13 cellular contexts compared by ENCODE assay signal in genomic region chr14:75906228-75906627, GRCh38.
DNase-seq lines count a peak whose midpoint lies in the region; ATAC-seq and TF ChIP-seq lines count a peak whose summit lies in the region.
"Had no signal": no experiment of that assay in that cellular context is flagged by ENCODE, and none has a peak within 500 bp of the region (broad histone marks: within the 10 kb centered on the region; RNA-seq: fewer than 3 reads in every experiment).

No MANE protein-coding gene starts in this region.

- H3K36me3 Mint-ChIP-seq in nephron (ENCODE audit: low read depth) (peaks cover 7% of the 10 kb centered on the region), GM23338 (ENCODE audit: low read depth) (no peaks in the 10 kb centered on the region)

- H3K4me1 Mint-ChIP-seq in nephron (peaks cover 67% of the 10 kb centered on the region), GM23338 (peaks cover 14% of the 10 kb centered on the region; the same call in 2 of the 3 replicates)
- H3K4me1 Mint-ChIP-seq: CD8-positive, alpha-beta memory T cell had no signal

- H3K9me3 ChIP-seq in cardiac muscle cell (ENCODE audit: low read depth), result no peaks in the 10 kb centered on the region
- no peaks in the 10 kb centered on the region for H3K9me3 ChIP-seq in esophagus muscularis mucosa
- no peaks in the 10 kb centered on the region for H3K9me3 ChIP-seq in stomach
- no peaks in the 10 kb centered on the region for H3K9me3 ChIP-seq in testis
- H3K9me3 ChIP-seq: BLaER1, Caco-2 had no signal

- H3K27me3 ChIP-seq in cardiac muscle cell, result no peaks in the 10 kb centered on the region
- H3K27me3 ChIP-seq in esophagus muscularis mucosa, result no peaks in the 10 kb centered on the region
- H3K27me3 ChIP-seq in stomach, result no peaks in the 10 kb centered on the region
- H3K27me3 ChIP-seq in testis, result no peaks in the 10 kb centered on the region
- no peaks in the 10 kb centered on the region for H3K27me3 ChIP-seq in GM23338 (ENCODE audit: insufficient read depth)
- H3K27me3 ChIP-seq: BLaER1 had no signal

- intact Hi-C loops in left ventricle myocardium superior (cut with micrococcal nuclease), result loop anchor here (5.0 kb wide), 1 partner anchor 71 kb away; no protein-coding TSS in a partner anchor
- intact Hi-C loops in esophagus muscularis mucosa (cut with DNase I), result loop anchor here (2.0 to 10.0 kb wide), 3 partner anchors 73 to 194 kb away; no protein-coding TSS in a partner anchor
- intact Hi-C loops in stomach (cut with DNase I; ENCODE audit: low total_unique reads), result loop anchor here (5.0 kb wide), 1 partner anchor 76 kb away; the partner anchor contains the start of gene TGFB3
- intact Hi-C loops in testis (cut with DNase I; ENCODE audit: low total_unique reads), result loop anchor here (10.0 kb wide), 1 partner anchor 69 kb away; no protein-coding TSS in a partner anchor

- ATAC-seq in left ventricle myocardium superior, result no peak
- no peak for ATAC-seq in GM18873 (IDR thresholded peaks at IDR 0.05; ENCODE audit: low FRiP score, unreplicated experiment)
- no peak for ATAC-seq in GM23338

- no peak for DNase-seq in cardiac muscle cell (ENCODE audit: low read depth in 1 of 2, low spot score in 1 of 2)
- no peak for DNase-seq in left ventricle myocardium superior
- DNase-seq in esophagus muscularis mucosa (ENCODE audit: extremely low spot score), result no peak
- DNase-seq in stomach, result no peak
- DNase-seq in testis, result no peak
- no peak for DNase-seq in GM23338 (ENCODE audit: low spot score)
- DNase-seq: 8988T had no signal

- H3K9me3 Mint-ChIP-seq in nephron (no peaks in the 10 kb centered on the region), GM23338 (no peaks in the 10 kb centered on the region)
- H3K9me3 Mint-ChIP-seq: CD8-positive, alpha-beta memory T cell had no signal

- H3K4me2 ChIP-seq in GM23338, result no peak overlapping the region

- TF ChIP-seq EP300 in esophagus muscularis mucosa (IDR thresholded peaks at IDR 0.05), result no peak
- TF ChIP-seq EP300 in stomach (IDR thresholded peaks at IDR 0.05), result no peak

- H3K27ac ChIP-seq in cardiac muscle cell (peak overlapping the region; percentile 86), esophagus muscularis mucosa (replicated peaks in 1 of 4) (peak overlapping the region in 3 of 4 donors; percentile 4 to 13 (median 6)), stomach (peak overlapping the region in 3 of 5 donors; percentile 2 to 53 (median 47)), testis (no peak overlapping the region), GM23338 (ENCODE audit: low read depth) (no peak overlapping the region)
- H3K27ac ChIP-seq: BLaER1, HL-60 had no signal

- H3K79me2 ChIP-seq in GM23338 (replicated peaks; ENCODE audit: insufficient read depth), result no peaks in the 10 kb centered on the region

- H3K27me3 Mint-ChIP-seq in nephron (ENCODE audit: low read depth), result no peaks in the 10 kb centered on the region
- H3K27me3 Mint-ChIP-seq in GM23338 (ENCODE audit: insufficient read depth, low read depth, poor library complexity), result no peaks in the 10 kb centered on the region

- no peaks in the 10 kb centered on the region for H4K20me1 ChIP-seq in GM23338 (replicated peaks; ENCODE audit: insufficient read depth)
- H4K20me1 ChIP-seq: BLaER1 had no signal

- H3K4me1 ChIP-seq in cardiac muscle cell (ENCODE audit: low read depth) (peaks cover 38% of the 10 kb centered on the region), esophagus muscularis mucosa (peaks cover 8 to 17% (median 11%) of the 10 kb centered on the region in 4 donors), stomach (peaks cover 0 to 18% (median 7%) of the 10 kb centered on the region in 4 donors), testis (peaks cover 15% of the 10 kb centered on the region), GM23338 (ENCODE audit: insufficient read depth) (peaks cover 15% of the 10 kb centered on the region)

- WGBS in esophagus muscularis mucosa, result 84% methylated on average over 5 of the region's 5 CpGs
- 77 to 85% (median 81%) methylated on average over 5 of the region's 5 CpGs for WGBS in stomach, 5 donors
- WGBS in testis, 2 donors, result 80 to 87% methylated on average over 5 of the region's 5 CpGs

- no peaks in the 10 kb centered on the region for H3K9me2 ChIP-seq in GM23338 (ENCODE audit: insufficient read depth)

- H3K27ac Mint-ChIP-seq in nephron (peak overlapping the region; percentile 83 to 85 (median 85)), GM23338 (no peak overlapping the region)

- H3K4me3 ChIP-seq in cardiac muscle cell (no peak overlapping the region), esophagus muscularis mucosa (no peak overlapping the region), stomach (no peak overlapping the region), testis (no peak overlapping the region), GM23338 (no peak overlapping the region)
- H3K4me3 ChIP-seq: BLaER1 had no signal

- no peak overlapping the region for H2AFZ ChIP-seq in GM23338

- H3K4me3 Mint-ChIP-seq in nephron (no peak overlapping the region), GM23338 (no peak overlapping the region)
- H3K4me3 Mint-ChIP-seq: CD8-positive, alpha-beta memory T cell had no signal

- TF ChIP-seq CTCF in cardiac muscle cell (IDR thresholded peaks at IDR 0.05; ENCODE audit: low read depth, low read length) (no peak), esophagus muscularis mucosa (IDR thresholded peaks at IDR 0.05) (no peak), nephron (IDR thresholded peaks at IDR 0.05; ENCODE audit: unreplicated experiment in 3 of 3) (no peak), stomach (IDR thresholded peaks at IDR 0.05) (no peak), testis (IDR thresholded peaks at IDR 0.05) (no peak), GM23338 (conservative IDR thresholded peaks at IDR 0.05; ENCODE audit: low read depth in 2 of 2) (no peak)

- H3F3A ChIP-seq in GM23338 (replicated peaks; ENCODE audit: low read depth), result no peaks in the 10 kb centered on the region

- TF ChIP-seq POLR2A in esophagus muscularis mucosa (IDR thresholded peaks at IDR 0.05; ENCODE audit: low read depth) (no peak), stomach (IDR thresholded peaks at IDR 0.05) (no peak), testis (IDR thresholded peaks at IDR 0.05) (no peak)

- H3K36me3 ChIP-seq in cardiac muscle cell (no peaks in the 10 kb centered on the region), esophagus muscularis mucosa (peaks cover 0 to 4% (median 2%) of the 10 kb centered on the region in 4 donors), stomach (peaks cover 0 to 12% (median 5%) of the 10 kb centered on the region in 4 donors), testis (ENCODE audit: low read depth, missing control alignments) (no peaks in the 10 kb centered on the region), GM23338 (ENCODE audit: insufficient read depth) (no peaks in the 10 kb centered on the region)

TF ChIP-seq in GM23338, 12 proteins besides CTCF, POLR2A, EP300 and RAD21 (continues in another document):
- TF ChIP-seq EZH2phosphoT487 (IDR thresholded peaks at IDR 0.05; ENCODE audit: unreplicated experiment), result no peak
- no peak for TF ChIP-seq ZNF331 (CRISPR knock-in tag; IDR thresholded peaks at IDR 0.05; ENCODE audit: low read depth)
- no peak for TF ChIP-seq CREB1 (CRISPR knock-in tag; IDR thresholded peaks at IDR 0.05; ENCODE audit: low read depth)
- TF ChIP-seq POLR2AphosphoS5 (IDR thresholded peaks at IDR 0.05; ENCODE audit: low read depth), result no peak

Comparison
In these comparisons a context has a peak if more than half of its experiments do, and no peak if none do; other contexts are left out.
1. H3K27ac ChIP-seq: peak in cardiac muscle cell (single experiment), esophagus muscularis mucosa (3 of 4) and stomach (3 of 5); none in testis (0 of 2) and GM23338 (single experiment).